ENCODE assay signal across 1 cellular context in genomic region chr10:5861269-5862031, GRCh38.
TF ChIP-seq lines count a peak whose summit lies in the region.

No MANE protein-coding gene starts in this region.

TF ChIP-seq in HepG2, 621 proteins besides CTCF, POLR2A, EP300 and RAD21 (continued from another document and continues in another):
- TF ChIP-seq HMGXB3 (CRISPR knock-in tag; IDR thresholded peaks at IDR 0.05; ENCODE audit: borderline replicate concordance) (no peak), BHLHE40 (IDR thresholded peaks at IDR 0.05; ENCODE audit: low read length) (no peak), ZNF276 (CRISPR knock-in tag; IDR thresholded peaks at IDR 0.05; ENCODE audit: low read depth) (no peak), TFDP1 (CRISPR knock-in tag; IDR thresholded peaks at IDR 0.05; ENCODE audit: borderline replicate concordance) (no peak), RNF2 (conservative IDR thresholded peaks at IDR 0.05; ENCODE audit: low read depth) (no peak), ZNF547 (CRISPR knock-in tag; IDR thresholded peaks at IDR 0.05) (no peak), MXD3 (CRISPR knock-in tag; IDR thresholded peaks at IDR 0.05) (no peak), HDAC6 (IDR thresholded peaks at IDR 0.05; ENCODE audit: low read depth, low read length) (no peak), ZNF883 (CRISPR knock-in tag; IDR thresholded peaks at IDR 0.05; ENCODE audit: not compliant biosample characterization) (no peak), RXRA (CRISPR knock-in tag; IDR thresholded peaks at IDR 0.05) (0 out of 2 replicates have a peak, but pooled peaks have one; percentile 17), TIGD3 (CRISPR knock-in tag; IDR thresholded peaks at IDR 0.05; ENCODE audit: borderline replicate concordance) (no peak), RBFOX2 (IDR thresholded peaks at IDR 0.05; ENCODE audit: low read depth, low read length) (no peak), SALL1 (CRISPR knock-in tag; IDR thresholded peaks at IDR 0.05) (peak; percentile 67), PTBP1 (IDR thresholded peaks at IDR 0.05; ENCODE audit: low read depth, low read length, poor library complexity, severe bottlenecking) (no peak), ZNF251 (CRISPR knock-in tag; IDR thresholded peaks at IDR 0.05) (no peak), RNF219 (CRISPR knock-in tag; IDR thresholded peaks at IDR 0.05) (no peak), ZNF616 (CRISPR knock-in tag; IDR thresholded peaks at IDR 0.05; ENCODE audit: low read depth) (no peak), MIXL1 (CRISPR knock-in tag; IDR thresholded peaks at IDR 0.05) (0 out of 2 replicates have a peak, but pooled peaks have one; percentile 68), TARDBP (CRISPR knock-in tag; IDR thresholded peaks at IDR 0.05) (no peak), ZNF761 (CRISPR knock-in tag; conservative IDR thresholded peaks at IDR 0.05) (no peak), MAZ (IDR thresholded peaks at IDR 0.05; ENCODE audit: borderline replicate concordance, low read depth, low read length) (no peak), MAZ (CRISPR knock-in tag; IDR thresholded peaks at IDR 0.05; ENCODE audit: low read depth) (no peak), ZBTB8A (CRISPR knock-in tag; IDR thresholded peaks at IDR 0.05; ENCODE audit: borderline replicate concordance, low read depth) (no peak), SNRNP70 (IDR thresholded peaks at IDR 0.05; ENCODE audit: low read depth, low read length) (no peak), PCBP2 (optimal IDR thresholded peaks at IDR 0.05; ENCODE audit: low read depth, low read length, poor library complexity, severe bottlenecking) (no peak), DNMT3B (CRISPR knock-in tag; conservative IDR thresholded peaks at IDR 0.05) (no peak), POLR2AphosphoS2 (IDR thresholded peaks at IDR 0.05; ENCODE audit: low read depth, low read length) (no peak), SMYD3 (CRISPR knock-in tag; IDR thresholded peaks at IDR 0.05) (no peak), ZNF225 (CRISPR knock-in tag; IDR thresholded peaks at IDR 0.05) (no peak), MAF1 (CRISPR knock-in tag; IDR thresholded peaks at IDR 0.05; ENCODE audit: borderline replicate concordance) (no peak), SUZ12 (IDR thresholded peaks at IDR 0.05; ENCODE audit: low read depth, low read length) (no peak), ZNF839 (CRISPR knock-in tag; IDR thresholded peaks at IDR 0.05; ENCODE audit: borderline replicate concordance) (no peak), E2F2 (CRISPR knock-in tag; IDR thresholded peaks at IDR 0.05; ENCODE audit: borderline replicate concordance) (no peak), THAP11 (CRISPR knock-in tag; IDR thresholded peaks at IDR 0.05) (no peak), ZNF343 (CRISPR knock-in tag; IDR thresholded peaks at IDR 0.05) (no peak), RFX5 (IDR thresholded peaks at IDR 0.05; ENCODE audit: low read depth, low read length) (no peak), ZNF556 (CRISPR knock-in tag; IDR thresholded peaks at IDR 0.05; ENCODE audit: borderline replicate concordance) (no peak), PATZ1 (CRISPR knock-in tag; IDR thresholded peaks at IDR 0.05) (no peak), MAX (IDR thresholded peaks at IDR 0.05) (no peak), RBAK (CRISPR knock-in tag; IDR thresholded peaks at IDR 0.05) (no peak)
